In the genomic region with DNA sequence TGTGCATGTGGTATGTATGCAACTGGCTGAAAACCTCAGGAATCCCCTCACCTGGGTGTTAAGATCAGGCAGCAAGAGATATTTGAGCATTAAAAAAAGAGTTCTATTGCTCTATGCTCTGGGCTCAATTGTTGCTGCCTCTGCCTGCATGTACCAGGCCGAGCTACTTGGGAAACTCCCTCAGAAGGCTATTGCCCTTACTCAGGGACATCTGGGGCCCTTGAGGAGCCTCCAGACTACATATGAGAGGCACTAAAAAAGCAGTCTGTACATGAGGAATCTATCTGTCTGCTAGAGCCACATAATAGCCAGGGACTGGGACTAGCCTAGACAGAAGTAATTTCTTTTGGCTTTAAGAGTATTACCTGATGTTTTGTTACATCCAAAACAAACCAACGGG, we compare ENCODE assay signal across 25 cellular contexts.
DNase-seq lines count a peak whose midpoint lies in the region; ATAC-seq and TF ChIP-seq lines count a peak whose summit lies in the region.
"Had no signal": no experiment of that assay in that cellular context is flagged by ENCODE, and none has a peak within 500 bp of the region (broad histone marks: within the 10 kb centered on the region; RNA-seq: fewer than 3 reads in every experiment).

No MANE protein-coding gene starts in this region.

- H3K14ac ChIP-seq in mesenchymal stem cell (ENCODE audit: low read length in 2 of 2), result no peak overlapping the region

- no peaks in the 10 kb centered on the region for H3K4me1 Mint-ChIP-seq in central memory CD8-positive, alpha-beta T cell
- H3K4me1 Mint-ChIP-seq in T-cell, result no peaks in the 10 kb centered on the region
- H3K4me1 Mint-ChIP-seq in activated T-cell treated with anti-CD3 and anti-CD28 coated beads, Interleukin-2, amount 50 U/mL, for 4 hours (ENCODE audit: low read depth), result peaks cover 3% of the 10 kb centered on the region

- no peak overlapping the region for H3K4ac ChIP-seq in mesenchymal stem cell (ENCODE audit: low read depth in 1 of 2, low read length in 2 of 2)

- no peak overlapping the region for H2BK12ac ChIP-seq in mesenchymal stem cell (ENCODE audit: low read length in 2 of 2)

- H2AK5ac ChIP-seq in mesenchymal stem cell (ENCODE audit: low read length, severe bottlenecking), result peak overlapping the region; percentile 60

- no peak overlapping the region for H2BK15ac ChIP-seq in mesenchymal stem cell (ENCODE audit: low read depth, poor library complexity, severe bottlenecking)

- H3K27me3 Mint-ChIP-seq in central memory CD8-positive, alpha-beta T cell, result no peaks in the 10 kb centered on the region
- H3K27me3 Mint-ChIP-seq in T-cell, result no peaks in the 10 kb centered on the region
- H3K27me3 Mint-ChIP-seq in activated T-cell treated with anti-CD3 and anti-CD28 coated beads, Interleukin-2, amount 50 U/mL, for 4 hours (ENCODE audit: low read depth), result no peaks in the 10 kb centered on the region
- H3K27me3 Mint-ChIP-seq: activated T-cell treated with anti-CD3 and anti-CD28 coated beads, Interleukin-2, amount 50 U/mL, for 24 hours; effector memory CD8-positive, alpha-beta T cell; natural killer cell treated with Interleukin-12 subunit alpha and Interleukin-12 subunit beta and Interleukin-15 and Interleukin-18, amount 100 ng/mL, for 72 hours had no signal

- H3K23ac ChIP-seq in mesenchymal stem cell (ENCODE audit: low read length in 2 of 2), result no peak overlapping the region

- no peak overlapping the region for H4K91ac ChIP-seq in mesenchymal stem cell (ENCODE audit: low read length)

- CTCF ChIA-PET in T-cell (lab: Charles Lee), result no interaction called here

- no peak overlapping the region for H3K4me3 Mint-ChIP-seq in central memory CD8-positive, alpha-beta T cell
- no peak overlapping the region for H3K4me3 Mint-ChIP-seq in T-cell
- H3K4me3 Mint-ChIP-seq in activated T-cell treated with anti-CD3 and anti-CD28 coated beads, Interleukin-2, amount 50 U/mL, for 4 hours, result no peak overlapping the region
- H3K4me3 Mint-ChIP-seq: activated T-cell treated with anti-CD3 and anti-CD28 coated beads, Interleukin-2, amount 50 U/mL, for 24 hours; effector memory CD8-positive, alpha-beta T cell; natural killer cell treated with Interleukin-12 subunit alpha and Interleukin-12 subunit beta and Interleukin-15 and Interleukin-18, amount 100 ng/mL, for 72 hours had no signal

- H2BK5ac ChIP-seq in mesenchymal stem cell (ENCODE audit: low read depth, low read length, poor library complexity, severe bottlenecking), result no peak overlapping the region

- no peak overlapping the region for H3K4me3 ChIP-seq in heart right ventricle
- H3K4me3 ChIP-seq in mesenchymal stem cell (ENCODE audit: insufficient read depth in 1 of 2, low read depth in 1 of 2, low read length in 2 of 2), result no peak overlapping the region
- H3K4me3 ChIP-seq in subcutaneous abdominal adipose tissue (ENCODE audit: low read depth in 1 of 5, low read length in 5 of 5), result no peak overlapping the region
- H3K4me3 ChIP-seq: BLaER1, coronary artery, HAP-1, spleen, suprapubic skin had no signal

- H2AFZ ChIP-seq in mesenchymal stem cell (ENCODE audit: low read depth, low read length), result no peak overlapping the region

- no peaks in the 10 kb centered on the region for H3K9me3 Mint-ChIP-seq in central memory CD8-positive, alpha-beta T cell
- H3K9me3 Mint-ChIP-seq in T-cell, result no peaks in the 10 kb centered on the region
- H3K9me3 Mint-ChIP-seq in activated T-cell treated with anti-CD3 and anti-CD28 coated beads, Interleukin-2, amount 50 U/mL, for 4 hours, result no peaks in the 10 kb centered on the region
- H3K9me3 Mint-ChIP-seq: activated T-cell treated with anti-CD3 and anti-CD28 coated beads, Interleukin-2, amount 50 U/mL, for 24 hours; effector memory CD8-positive, alpha-beta T cell; natural killer cell treated with Interleukin-12 subunit alpha and Interleukin-12 subunit beta and Interleukin-15 and Interleukin-18, amount 100 ng/mL, for 72 hours had no signal

- no peaks in the 10 kb centered on the region for H3K27me3 ChIP-seq in heart right ventricle
- H3K27me3 ChIP-seq in mesenchymal stem cell (ENCODE audit: control insufficient read depth in 1 of 2, insufficient read depth in 1 of 2, low read length in 2 of 2), result no peaks in the 10 kb centered on the region
- no peaks in the 10 kb centered on the region for H3K27me3 ChIP-seq in subcutaneous abdominal adipose tissue (ENCODE audit: control insufficient read depth in 5 of 5, insufficient read depth in 4 of 5, low read length in 5 of 5)
- H3K27me3 ChIP-seq: BLaER1, spleen, suprapubic skin had no signal

- TF ChIP-seq CTCF in heart right ventricle (IDR thresholded peaks at IDR 0.05), result no peak

- ATAC-seq in heart right ventricle (peak in 1 of 8 donors; percentile 27), left ventricle myocardium superior (no peak), T-cell (replicated peaks in 1 of 4) (no peak)
- ATAC-seq in central memory CD8-positive, alpha-beta T cell (replicated peaks; ENCODE audit: extremely low read depth, poor library complexity, severe bottlenecking), result no peak
- ATAC-seq in activated T-cell treated with anti-CD3 and anti-CD28 coated beads, Interleukin-2, amount 50 U/mL, for 4 hours, result no peak
- ATAC-seq: effector memory CD8-positive, alpha-beta T cell; natural killer cell treated with Interleukin-12 subunit alpha and Interleukin-12 subunit beta and Interleukin-15 and Interleukin-18, amount 100 ng/mL, for 72 hours; SK-N-SH treated with all-trans-retinoic acid at 6 μM for 48 hours had no signal

- 78 to 81% methylated on average over 2 of the region's 2 CpGs for WGBS in heart right ventricle, 2 donors
- WGBS in mesenchymal stem cell, result 84% methylated on average over 1 of the region's 2 CpGs

- POLR2A ChIA-PET in T-cell (lab: Charles Lee), result no interaction called here

- H3K27ac Mint-ChIP-seq in central memory CD8-positive, alpha-beta T cell (ENCODE audit: low read depth), result peak overlapping the region; percentile 22
- H3K27ac Mint-ChIP-seq in T-cell, result peak overlapping the region in 1 of 2 donors; percentile 29
- H3K27ac Mint-ChIP-seq: activated T-cell treated with anti-CD3 and anti-CD28 coated beads, Interleukin-2, amount 50 U/mL, for 24 hours; effector memory CD8-positive, alpha-beta T cell; natural killer cell treated with Interleukin-12 subunit alpha and Interleukin-12 subunit beta and Interleukin-15 and Interleukin-18, amount 100 ng/mL, for 72 hours had no signal

- DNase-seq in heart right ventricle (no peak), left ventricle myocardium superior (no peak), mesenchymal stem cell (peak; percentile 43), HCEC 1CT (no peak), T-cell (no peak)
- DNase-seq in central memory CD8-positive, alpha-beta T cell (ENCODE audit: low spot score in 2 of 2), result no peak
- DNase-seq in activated T-cell treated with anti-CD3 and anti-CD28 coated beads, Interleukin-2, amount 50 U/mL, for 4 hours, result no peak
- DNase-seq: activated CD4-positive, alpha-beta T cell treated with anti-CD3 and anti-CD28 coated beads for 48 hours; activated naive CD4-positive, alpha-beta T cell; activated T-cell treated with anti-CD3 and anti-CD28 coated beads, Interleukin-2, amount 50 U/mL, for 24 hours; amniotic stem cell; COR-L47; DMS53; effector memory CD8-positive, alpha-beta T cell; foreskin melanocyte; Kasumi-1; spleen had no signal

- no peak overlapping the region for H4K8ac ChIP-seq in mesenchymal stem cell (ENCODE audit: low read length)

- H2BK120ac ChIP-seq in mesenchymal stem cell (ENCODE audit: low read depth, low read length), result no peak overlapping the region

- peaks cover 0 to 100% (median 34%) of the 10 kb centered on the region in 9 donors for H3K36me3 ChIP-seq in heart right ventricle
- peaks cover 41 to 80% of the 10 kb centered on the region in 2 experiments for H3K36me3 ChIP-seq in mesenchymal stem cell (ENCODE audit: control insufficient read depth in 1 of 2, insufficient read depth in 2 of 2, low read depth in 1 of 2, low read length in 2 of 2)
- peaks cover 16 to 76% (median 70%) of the 10 kb centered on the region in 5 donors for H3K36me3 ChIP-seq in subcutaneous abdominal adipose tissue (ENCODE audit: control insufficient read depth in 5 of 5, insufficient read depth in 5 of 5, low read length in 5 of 5)

- H3K79me1 ChIP-seq in mesenchymal stem cell (replicated peaks; ENCODE audit: low read length, poor library complexity, severe bottlenecking), result peaks cover 7% of the 10 kb centered on the region

- peaks cover 0 to 30% (median 12%) of the 10 kb centered on the region in 9 donors for H3K4me1 ChIP-seq in heart right ventricle
- H3K4me1 ChIP-seq in mesenchymal stem cell (ENCODE audit: control insufficient read depth, insufficient read depth, low read depth, low read length), result peaks cover 10% of the 10 kb centered on the region
- peaks cover 0 to 19% (median 11%) of the 10 kb centered on the region in 5 donors for H3K4me1 ChIP-seq in subcutaneous abdominal adipose tissue (ENCODE audit: control insufficient read depth in 5 of 5, insufficient read depth in 5 of 5, low read length in 5 of 5)
- H3K4me1 ChIP-seq: HAP-1, suprapubic skin had no signal

- no peak overlapping the region for H3K4me2 ChIP-seq in mesenchymal stem cell (ENCODE audit: low read length, poor library complexity, severe bottlenecking)
- H3K4me2 ChIP-seq: BLaER1 had no signal

- H3K27ac ChIP-seq in heart right ventricle, result peak overlapping the region in 8 of 10 donors; percentile 9 to 78 (median 64)
- no peak overlapping the region for H3K27ac ChIP-seq in mesenchymal stem cell (ENCODE audit: low read length, poor library complexity, severe bottlenecking)
- peak overlapping the region; percentile 25 for H3K27ac ChIP-seq in subcutaneous abdominal adipose tissue (ENCODE audit: low read depth, low read length)
- H3K27ac ChIP-seq: BLaER1, coronary artery, RWPE1, suprapubic skin had no signal

- intact Hi-C loops in heart right ventricle (cut with DNase I) (no loop called here), left ventricle myocardium superior (cut with micrococcal nuclease) (no loop called here)

- peaks cover 9% of the 10 kb centered on the region for H3K36me3 Mint-ChIP-seq in central memory CD8-positive, alpha-beta T cell (ENCODE audit: insufficient read depth)
- H3K36me3 Mint-ChIP-seq in T-cell, result peaks cover 52% of the 10 kb centered on the region
- peaks cover 27% of the 10 kb centered on the region for H3K36me3 Mint-ChIP-seq in activated T-cell treated with anti-CD3 and anti-CD28 coated beads, Interleukin-2, amount 50 U/mL, for 4 hours (ENCODE audit: insufficient read depth)
- H3K36me3 Mint-ChIP-seq: natural killer cell treated with Interleukin-12 subunit alpha and Interleukin-12 subunit beta and Interleukin-15 and Interleukin-18, amount 100 ng/mL, for 72 hours had no signal

- no peak overlapping the region for H3K18ac ChIP-seq in mesenchymal stem cell (ENCODE audit: low read depth in 1 of 2, low read length in 2 of 2)

- H3K9ac ChIP-seq in mesenchymal stem cell (ENCODE audit: low read length) (peak overlapping the region; percentile 1), subcutaneous abdominal adipose tissue (ENCODE audit: low read length in 5 of 5) (no peak overlapping the region)
- H3K9ac ChIP-seq: BLaER1 had no signal

- H3K9me3 ChIP-seq in heart right ventricle, result no peaks in the 10 kb centered on the region
- no peaks in the 10 kb centered on the region for H3K9me3 ChIP-seq in mesenchymal stem cell (ENCODE audit: control insufficient read depth, low read length)
- H3K9me3 ChIP-seq in subcutaneous abdominal adipose tissue (ENCODE audit: control insufficient read depth in 5 of 5, low read length in 5 of 5), result no peaks in the 10 kb centered on the region
- H3K9me3 ChIP-seq: BLaER1, HAP-1, spleen, suprapubic skin had no signal
